ENCODE assay signal across 1 cellular context in the genomic region with DNA sequence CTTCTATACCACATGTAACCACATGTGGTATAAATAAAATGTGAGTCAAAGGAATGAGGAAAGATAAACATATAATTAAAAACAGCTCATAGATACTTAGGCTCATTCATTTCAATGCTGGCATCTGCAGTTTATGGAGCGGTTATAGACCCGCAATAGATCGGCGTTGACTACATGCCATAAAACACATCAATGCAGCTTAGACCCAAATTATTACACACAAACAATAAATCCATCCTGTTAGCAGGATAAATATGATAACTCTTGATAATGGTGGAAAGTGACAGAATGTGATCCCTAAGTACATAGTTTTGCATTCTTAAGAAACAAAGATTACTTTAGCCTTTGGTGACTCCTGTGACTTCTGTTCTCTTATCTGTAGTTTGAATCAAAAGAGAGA.
A peak's percentile ranks its signal among the peaks of the same experiment; 100 is the strongest.
TF ChIP-seq lines count a peak whose summit lies in the region.

No MANE protein-coding gene starts in this region.

TF ChIP-seq in HEK293, 187 proteins besides CTCF, POLR2A, EP300 and RAD21 (continued from another document):
- TF ChIP-seq, protein P1, sequence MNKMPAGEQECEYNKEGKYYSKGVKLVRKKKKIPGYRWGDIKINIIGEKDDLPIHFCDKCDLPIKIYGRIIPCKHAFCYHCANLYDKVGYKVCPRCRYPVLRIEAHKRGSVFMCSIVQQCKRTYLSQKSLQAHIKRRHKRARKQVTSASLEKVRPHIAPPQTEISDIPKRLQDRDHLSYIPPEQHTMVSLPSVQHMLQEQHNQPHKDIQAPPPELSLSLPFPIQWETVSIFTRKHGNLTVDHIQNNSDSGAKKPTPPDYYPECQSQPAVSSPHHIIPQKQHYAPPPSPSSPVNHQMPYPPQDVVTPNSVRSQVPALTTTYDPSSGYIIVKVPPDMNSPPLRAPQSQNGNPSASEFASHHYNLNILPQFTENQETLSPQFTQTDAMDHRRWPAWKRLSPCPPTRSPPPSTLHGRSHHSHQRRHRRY (tag by site-specific recombination; IDR thresholded peaks at IDR 0.05), result no peak
- TF ChIP-seq ZNF610 (tag by site-specific recombination; IDR thresholded peaks at IDR 0.05; ENCODE audit: borderline replicate concordance) (0 out of 2 replicates have a peak, but pooled peaks have one; percentile 15), ZSCAN30 (tag by site-specific recombination; IDR thresholded peaks at IDR 0.05) (no peak), ZNF23 (tag by site-specific recombination; IDR thresholded peaks at IDR 0.05; ENCODE audit: borderline replicate concordance) (no peak), ZNF132 (tag by site-specific recombination; IDR thresholded peaks at IDR 0.05; ENCODE audit: borderline replicate concordance) (no peak), IKZF3 (tag by site-specific recombination; IDR thresholded peaks at IDR 0.05) (0 out of 2 replicates have a peak, but pooled peaks have one; percentile 11), ZNF621 (tag by site-specific recombination; IDR thresholded peaks at IDR 0.05) (no peak), ZNF529 (tag by site-specific recombination; IDR thresholded peaks at IDR 0.05; ENCODE audit: insufficient replicate concordance) (no peak), ZNF600 (tag by site-specific recombination; IDR thresholded peaks at IDR 0.05) (no peak), KLF7 (tag by site-specific recombination; IDR thresholded peaks at IDR 0.05; ENCODE audit: borderline replicate concordance) (no peak), ZNF623 (tag by site-specific recombination; IDR thresholded peaks at IDR 0.05) (no peak), WT1 (tag by site-specific recombination; IDR thresholded peaks at IDR 0.05) (no peak), ZNF785 (tag by site-specific recombination; IDR thresholded peaks at IDR 0.05) (no peak), KLF10 (tag by site-specific recombination; IDR thresholded peaks at IDR 0.05) (no peak)
- TF ChIP-seq, protein P2, sequence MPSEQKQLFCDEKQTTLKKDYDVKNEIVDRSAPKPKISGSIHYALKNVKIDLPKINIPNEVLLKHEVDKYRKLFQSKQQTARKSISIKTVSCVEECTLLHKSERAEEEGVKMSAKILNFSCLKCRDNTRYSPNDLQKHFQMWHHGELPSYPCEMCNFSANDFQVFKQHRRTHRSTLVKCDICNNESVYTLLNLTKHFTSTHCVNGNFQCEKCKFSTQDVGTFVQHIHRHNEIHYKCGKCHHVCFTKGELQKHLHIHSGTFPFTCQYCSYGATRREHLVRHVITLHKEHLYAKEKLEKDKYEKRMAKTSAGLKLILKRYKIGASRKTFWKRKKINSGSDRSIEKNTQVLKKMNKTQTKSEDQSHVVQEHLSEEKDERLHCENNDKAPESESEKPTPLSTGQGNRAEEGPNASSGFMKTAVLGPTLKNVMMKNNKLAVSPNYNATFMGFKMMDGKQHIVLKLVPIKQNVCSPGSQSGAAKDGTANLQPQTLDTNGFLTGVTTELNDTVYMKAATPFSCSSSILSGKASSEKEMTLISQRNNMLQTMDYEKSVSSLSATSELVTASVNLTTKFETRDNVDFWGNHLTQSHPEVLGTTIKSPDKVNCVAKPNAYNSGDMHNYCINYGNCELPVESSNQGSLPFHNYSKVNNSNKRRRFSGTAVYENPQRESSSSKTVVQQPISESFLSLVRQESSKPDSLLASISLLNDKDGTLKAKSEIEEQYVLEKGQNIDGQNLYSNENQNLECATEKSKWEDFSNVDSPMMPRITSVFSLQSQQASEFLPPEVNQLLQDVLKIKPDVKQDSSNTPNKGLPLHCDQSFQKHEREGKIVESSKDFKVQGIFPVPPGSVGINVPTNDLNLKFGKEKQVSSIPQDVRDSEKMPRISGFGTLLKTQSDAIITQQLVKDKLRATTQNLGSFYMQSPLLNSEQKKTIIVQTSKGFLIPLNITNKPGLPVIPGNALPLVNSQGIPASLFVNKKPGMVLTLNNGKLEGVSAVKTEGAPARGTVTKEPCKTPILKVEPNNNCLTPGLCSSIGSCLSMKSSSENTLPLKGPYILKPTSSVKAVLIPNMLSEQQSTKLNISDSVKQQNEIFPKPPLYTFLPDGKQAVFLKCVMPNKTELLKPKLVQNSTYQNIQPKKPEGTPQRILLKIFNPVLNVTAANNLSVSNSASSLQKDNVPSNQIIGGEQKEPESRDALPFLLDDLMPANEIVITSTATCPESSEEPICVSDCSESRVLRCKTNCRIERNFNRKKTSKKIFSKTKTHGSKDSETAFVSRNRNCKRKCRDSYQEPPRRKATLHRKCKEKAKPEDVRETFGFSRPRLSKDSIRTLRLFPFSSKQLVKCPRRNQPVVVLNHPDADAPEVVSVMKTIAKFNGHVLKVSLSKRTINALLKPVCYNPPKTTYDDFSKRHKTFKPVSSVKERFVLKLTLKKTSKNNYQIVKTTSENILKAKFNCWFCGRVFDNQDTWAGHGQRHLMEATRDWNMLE (tag by site-specific recombination; conservative IDR thresholded peaks at IDR 0.05; ENCODE audit: low read depth), result no peak
- TF ChIP-seq, protein P3, sequence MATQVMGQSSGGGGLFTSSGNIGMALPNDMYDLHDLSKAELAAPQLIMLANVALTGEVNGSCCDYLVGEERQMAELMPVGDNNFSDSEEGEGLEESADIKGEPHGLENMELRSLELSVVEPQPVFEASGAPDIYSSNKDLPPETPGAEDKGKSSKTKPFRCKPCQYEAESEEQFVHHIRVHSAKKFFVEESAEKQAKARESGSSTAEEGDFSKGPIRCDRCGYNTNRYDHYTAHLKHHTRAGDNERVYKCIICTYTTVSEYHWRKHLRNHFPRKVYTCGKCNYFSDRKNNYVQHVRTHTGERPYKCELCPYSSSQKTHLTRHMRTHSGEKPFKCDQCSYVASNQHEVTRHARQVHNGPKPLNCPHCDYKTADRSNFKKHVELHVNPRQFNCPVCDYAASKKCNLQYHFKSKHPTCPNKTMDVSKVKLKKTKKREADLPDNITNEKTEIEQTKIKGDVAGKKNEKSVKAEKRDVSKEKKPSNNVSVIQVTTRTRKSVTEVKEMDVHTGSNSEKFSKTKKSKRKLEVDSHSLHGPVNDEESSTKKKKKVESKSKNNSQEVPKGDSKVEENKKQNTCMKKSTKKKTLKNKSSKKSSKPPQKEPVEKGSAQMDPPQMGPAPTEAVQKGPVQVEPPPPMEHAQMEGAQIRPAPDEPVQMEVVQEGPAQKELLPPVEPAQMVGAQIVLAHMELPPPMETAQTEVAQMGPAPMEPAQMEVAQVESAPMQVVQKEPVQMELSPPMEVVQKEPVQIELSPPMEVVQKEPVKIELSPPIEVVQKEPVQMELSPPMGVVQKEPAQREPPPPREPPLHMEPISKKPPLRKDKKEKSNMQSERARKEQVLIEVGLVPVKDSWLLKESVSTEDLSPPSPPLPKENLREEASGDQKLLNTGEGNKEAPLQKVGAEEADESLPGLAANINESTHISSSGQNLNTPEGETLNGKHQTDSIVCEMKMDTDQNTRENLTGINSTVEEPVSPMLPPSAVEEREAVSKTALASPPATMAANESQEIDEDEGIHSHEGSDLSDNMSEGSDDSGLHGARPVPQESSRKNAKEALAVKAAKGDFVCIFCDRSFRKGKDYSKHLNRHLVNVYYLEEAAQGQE (tag by site-specific recombination; IDR thresholded peaks at IDR 0.05), result no peak
